Comparison of ENCODE assay signal across 21 cellular contexts in genomic region chr14:30998100-30998706, GRCh38. TPM values are rescaled to one million over a fixed set of nuclear protein-coding genes. Genes with fewer than 3 reads are reported as not detected.
DNase-seq lines count a peak whose midpoint lies in the region; ATAC-seq, FAIRE-seq and TF ChIP-seq lines count a peak whose summit lies in the region.
"Had no signal": no experiment of that assay in that cellular context is flagged by ENCODE, and none has a peak within 500 bp of the region (broad histone marks: within the 10 kb centered on the region; RNA-seq: fewer than 3 reads in every experiment).

No MANE protein-coding gene starts in this region.

- CTCF ChIA-PET in H1 (lab: Charles Lee; ENCODE audit: partially characterized antibody): interaction anchor here (0.6 to 1.9 kb wide), 5 partner anchors 14 to 142 kb away, joined by 3 to 7 read pairs (median 5); no protein-coding TSS in a partner anchor

- H3K4me3 ChIP-seq in HUES48 (ENCODE audit: low read depth, low read length): no peak overlapping the region
- peak overlapping the region in 1 of 4 experiments; percentile 13; a peak in 2 of 8 replicates for H3K4me3 ChIP-seq in H1 (ENCODE audit: extremely low read depth in 1 of 4, insufficient read depth in 2 of 4, low read depth in 3 of 4, low read length in 4 of 4)
- H3K4me3 ChIP-seq in iPS-20b (ENCODE audit: low read length): no peak overlapping the region
- no peak overlapping the region for H3K4me3 ChIP-seq in tibial artery
- H3K4me3 ChIP-seq in ascending aorta: no peak overlapping the region
- H3K4me3 ChIP-seq: PC-9 had no signal

- ATAC-seq in GM21423 (IDR thresholded peaks at IDR 0.05; ENCODE audit: unreplicated experiment): no peak

- H3K9ac ChIP-seq in HUES48 (ENCODE audit: low read depth, low read length) (no peak overlapping the region), H1 (replicated peaks in 1 of 4; ENCODE audit: extremely low read depth in 1 of 4, low read depth in 3 of 4, low read length in 3 of 4) (no peak overlapping the region), iPS-20b (ENCODE audit: low read depth, low read length) (peak overlapping the region; percentile 4; the same call in 1 of the 2 replicates)
- H3K9ac ChIP-seq: BLaER1 treated with 17β-estradiol and CSF1 and Interleukin-3, amounts not matched to agents 10 nM and 100 nM; KMS-11 had no signal

- peak overlapping the region; percentile 6 for H4K5ac ChIP-seq in H1 (ENCODE audit: insufficient read length, low read depth, low read length)

- no peak for FAIRE-seq in H1 (lab: Jason Lieb, UNC)
- FAIRE-seq: A204.1, D721Med, H54 had no signal

- no peaks in the 10 kb centered on the region for H3K79me1 ChIP-seq in H1 (ENCODE audit: low read depth, low read length)

- POLR2A ChIA-PET in H1 (lab: Charles Lee; ENCODE audit: partially characterized antibody): interaction anchor here (0.6 to 1.5 kb wide), 4 partner anchors 10 to 62 kb away, joined by 3 to 5 read pairs (median 4); partner anchors contain the start of gene STRN3

- no peak overlapping the region; the same call in 1 of the 2 replicates for H3K18ac ChIP-seq in H1 (ENCODE audit: extremely low read depth, low read length)

- H2BK15ac ChIP-seq in H1 (ENCODE audit: low read length): no peak overlapping the region

- no peak overlapping the region for H4K8ac ChIP-seq in H1 (ENCODE audit: extremely low read depth, insufficient read depth, low read length)

- WGBS in H1 (ENCODE audit: extremely low coverage in 1 of 2, insufficient coverage in 1 of 2, insufficient read length in 1 of 2, insufficient replicate concordance in 2 of 2, low coverage in 1 of 2, low lambda C conversion rate in 2 of 2, missing lambda C conversion rate in 1 of 2), 2 experiments: 80% methylated on average over 1 of the region's 1 CpG; no CpG with 5 or more reads in 1 of the 2 experiments

- H4K20me1 ChIP-seq in H1 (replicated peaks in 1 of 2; ENCODE audit: control insufficient read depth in 1 of 2, insufficient read depth in 2 of 2, low read length in 2 of 2): peaks cover 12 to 18% of the 10 kb centered on the region in 2 experiments

- intact Hi-C loops in tibial artery (cut with DNase I; ENCODE audit: low total_unique reads): no loop called here
- intact Hi-C loops in ascending aorta (cut with DNase I): no loop called here

- H3K27me3 ChIP-seq in HUES48 (ENCODE audit: control insufficient read depth, insufficient read depth, low read length): no peaks in the 10 kb centered on the region
- H3K27me3 ChIP-seq in H1 (replicated peaks in 1 of 4; ENCODE audit: control insufficient read depth in 3 of 4, extremely low read depth in 1 of 4, insufficient read depth in 3 of 4, low read length in 3 of 4): no peaks in the 10 kb centered on the region
- no peaks in the 10 kb centered on the region for H3K27me3 ChIP-seq in iPS-20b (ENCODE audit: insufficient read depth, low read length)
- H3K27me3 ChIP-seq in tibial artery: no peaks in the 10 kb centered on the region
- H3K27me3 ChIP-seq in ascending aorta: no peaks in the 10 kb centered on the region
- H3K27me3 ChIP-seq: BLaER1 treated with 17β-estradiol and CSF1 and Interleukin-3, amounts not matched to agents 10 nM and 100 nM had no signal

- no peaks in the 10 kb centered on the region for H3K9me3 ChIP-seq in HUES48 (ENCODE audit: control insufficient read depth, insufficient read depth, low read length)
- peaks cover 0 to 3% of the 10 kb centered on the region in 2 experiments; a peak in 1 of 4 replicates for H3K9me3 ChIP-seq in H1 (ENCODE audit: insufficient read depth in 2 of 2, low read depth in 1 of 2, low read length in 1 of 2)
- H3K9me3 ChIP-seq in iPS-20b (ENCODE audit: insufficient read depth, low read depth, low read length): no peaks in the 10 kb centered on the region
- H3K9me3 ChIP-seq in tibial artery: peaks cover 0 to 9% (median 8%) of the 10 kb centered on the region in 3 donors
- peaks cover 0 to 21% of the 10 kb centered on the region in 2 donors for H3K9me3 ChIP-seq in ascending aorta

- no peak overlapping the region for H2BK20ac ChIP-seq in H1 (ENCODE audit: low read length)

- DNase-seq in ELF-1 (ENCODE audit: low read depth, low spot score): peak; percentile 41
- DNase-seq in H1 (ENCODE audit: low read depth in 1 of 2, low spot score in 2 of 2): no peak
- DNase-seq in tibial artery: no peak
- DNase-seq in T1000 (lab: John Stamatoyannopoulos, UW): no peak
- DNase-seq in ascending aorta (ENCODE audit: low spot score in 2 of 2): no peak
- DNase-seq: CD8-positive, alpha-beta memory T cell; NCI-H1092; NCI-H146; NCI-H2081 treated with DMSO at 0.1 percent for 48 hours; NCI-H510A; NCI-H82; PC-9 had no signal

- H4K91ac ChIP-seq in H1 (replicated peaks; ENCODE audit: insufficient read length, low read length): no peak overlapping the region

- H3K4me2 ChIP-seq in H1 (ENCODE audit: insufficient read depth in 1 of 2, low read depth in 2 of 2, low read length in 2 of 2): peak overlapping the region in 1 of 2 experiments; percentile 54; a peak in 2 of 4 replicates
- H3K4me2 ChIP-seq: BLaER1 treated with 17β-estradiol and CSF1 and Interleukin-3, amounts not matched to agents 10 nM and 100 nM; KMS-11; PC-9 had no signal

- no peak overlapping the region for H3K14ac ChIP-seq in H1 (ENCODE audit: insufficient read length)

- no peak overlapping the region for H2AFZ ChIP-seq in H1 (ENCODE audit: low read length)
- H2AFZ ChIP-seq: PC-9 had no signal

- H3K27ac ChIP-seq in HUES48 (ENCODE audit: low read depth, low read length): peak overlapping the region; percentile 86
- no peak overlapping the region; the same call in 1 of the 2 replicates for H3K27ac ChIP-seq in H1 (ENCODE audit: low read depth, low read length)
- H3K27ac ChIP-seq in iPS-20b (ENCODE audit: low read length): peak overlapping the region; percentile 12
- H3K27ac ChIP-seq in tibial artery: no peak overlapping the region
- no peak overlapping the region for H3K27ac ChIP-seq in ascending aorta
- H3K27ac ChIP-seq: BLaER1 treated with 17β-estradiol and CSF1 and Interleukin-3, amounts not matched to agents 10 nM and 100 nM; HL-60; KMS-11; PC-9 had no signal

- H3K23me2 ChIP-seq in H1 (ENCODE audit: low read depth, low read length): no peaks in the 10 kb centered on the region

- H3K23ac ChIP-seq in H1 (ENCODE audit: insufficient read length): no peak overlapping the region

- TF ChIP-seq CTCF in H1 (IDR thresholded peaks at IDR 0.05; ENCODE audit: control extremely low read depth in 1 of 3, insufficient read depth in 1 of 3, low read depth in 1 of 3, low read length in 3 of 3) (no peak), tibial artery (IDR thresholded peaks at IDR 0.05) (no peak), ascending aorta (IDR thresholded peaks at IDR 0.05) (no peak)

- no peak overlapping the region for H2BK12ac ChIP-seq in H1 (ENCODE audit: low read depth, low read length)

- no peak overlapping the region for H2AK5ac ChIP-seq in H1 (ENCODE audit: low read depth, low read length)

- H3K36me3 ChIP-seq in HUES48 (ENCODE audit: control insufficient read depth, insufficient read depth, low read length): 0 out of 2 replicates have a peak, but pooled peaks cover 3% of the 10 kb centered on the region
- no peaks in the 10 kb centered on the region; a peak in 1 of 8 replicates for H3K36me3 ChIP-seq in H1 (ENCODE audit: control insufficient read depth in 2 of 4, insufficient read depth in 4 of 4, low read length in 3 of 4)
- H3K36me3 ChIP-seq in iPS-20b (ENCODE audit: insufficient read depth, low read depth, low read length): no peaks in the 10 kb centered on the region
- H3K36me3 ChIP-seq in tibial artery: peaks cover 0 to 14% (median 14%) of the 10 kb centered on the region in 3 donors
- H3K36me3 ChIP-seq in ascending aorta: peaks cover 3 to 19% of the 10 kb centered on the region in 2 donors

- no peak overlapping the region for H2BK120ac ChIP-seq in H1 (replicated peaks; ENCODE audit: low read depth, low read length)

- H2BK5ac ChIP-seq in H1 (ENCODE audit: low read depth, low read length): no peak overlapping the region

- no peak overlapping the region for H3K56ac ChIP-seq in H1 (replicated peaks; ENCODE audit: insufficient read length, low read depth, low read length)

- no peak overlapping the region for H3K4ac ChIP-seq in H1 (replicated peaks; ENCODE audit: insufficient read length, low read depth, low read length)

- peaks cover 9 to 91% of the 10 kb centered on the region in 2 experiments for H3K79me2 ChIP-seq in H1 (ENCODE audit: control insufficient read depth in 1 of 2, insufficient read depth in 2 of 2, low read length in 2 of 2)

- TF ChIP-seq POLR2A in H1 (IDR thresholded peaks at IDR 0.05; ENCODE audit: control extremely low read depth in 1 of 2, low read depth in 2 of 2, low read length in 2 of 2): no peak

- H3K4me1 ChIP-seq in HUES48 (ENCODE audit: control insufficient read depth, insufficient read depth, low read length) (peaks cover 42% of the 10 kb centered on the region), H1 (replicated peaks in 1 of 4; ENCODE audit: control insufficient read depth in 3 of 4, insufficient read depth in 4 of 4, low read length in 3 of 4) (peaks cover 6 to 13% (median 9%) of the 10 kb centered on the region in 4 experiments; a peak in 6 of 7 replicates), iPS-20b (ENCODE audit: insufficient read depth, low read length) (peaks cover 42% of the 10 kb centered on the region), tibial artery (peaks cover 0 to 45% (median 18%) of the 10 kb centered on the region in 4 donors), ascending aorta (peaks cover 0 to 18% of the 10 kb centered on the region in 2 donors)

- no peak for TF ChIP-seq RAD21 in H1 (IDR thresholded peaks at IDR 0.05 in 1 of 2, conservative IDR thresholded peaks at IDR 0.05 in 1 of 2; ENCODE audit: low read depth in 2 of 2, low read length in 2 of 2)

- no peak for TF ChIP-seq EP300 in H1 (IDR thresholded peaks at IDR 0.05; ENCODE audit: borderline replicate concordance in 1 of 2, low read depth in 2 of 2, low read length in 2 of 2)

RNA-seq across cellular contexts. Expression of gene AP4S1, which starts 27.2 kb away (rescaled TPM):
- total RNA-seq in H1 (2021; fragmentation: NEBNext Ultra II Directional; extraction: Animal tissue kit (Norgen Biotek cat#: 25700)): 9.9 and 12.1 TPM in 2 replicates
- polyA plus RNA-seq in H1 (2011; rRNA removed): 2.5 and 2.8 TPM in 2 replicates
- 5.5 TPM for polyA plus RNA-seq in H1 (2011; cell fraction: cytosol; rRNA removed)
- polyA plus RNA-seq in H1 (2011; cell fraction: nucleus; rRNA removed): 2.9 TPM
- polyA plus RNA-seq in H1 (2012, experiment 1 of 2): 6.5 to 11.6 TPM (median 6.7 TPM) in 4 replicates
- 3.1 TPM for polyA plus RNA-seq in H1 (2012, experiment 2 of 2)
- polyA plus RNA-seq in H1 (2013, experiment 1 of 2): 8.4 TPM
- 8.6 TPM for polyA plus RNA-seq in H1 (2013, experiment 2 of 2)
- 3.4 and 4.3 TPM in 2 replicates for polyA minus RNA-seq in H1 (2011; rRNA and poly(A)+ RNA removed)
- polyA minus RNA-seq in H1 (2011; cell fraction: cytosol; rRNA and poly(A)+ RNA removed): 3.9 TPM
- polyA minus RNA-seq in H1 (2011; cell fraction: nucleus; rRNA and poly(A)+ RNA removed): 6.9 TPM
- total RNA-seq in ascending aorta: 4.2 TPM

RNA-seq across cellular contexts. Expression of gene STRN3, which starts 28.0 kb away (rescaled TPM):
- 37.7 and 38.1 TPM in 2 replicates for total RNA-seq in H1 (2021; fragmentation: NEBNext Ultra II Directional; extraction: Animal tissue kit (Norgen Biotek cat#: 25700))
- polyA plus RNA-seq in H1 (2011; rRNA removed): 4.8 and 8.7 TPM in 2 replicates
- polyA plus RNA-seq in H1 (2011; cell fraction: cytosol; rRNA removed): 12.4 TPM
- polyA plus RNA-seq in H1 (2011; cell fraction: nucleus; rRNA removed): 10.4 TPM
- 18.6 to 30.3 TPM (median 23.1 TPM) in 4 replicates for polyA plus RNA-seq in H1 (2012, experiment 1 of 2)
- polyA plus RNA-seq in H1 (2012, experiment 2 of 2): 1.0 TPM
- 18.1 TPM for polyA plus RNA-seq in H1 (2013, experiment 1 of 2)
- polyA plus RNA-seq in H1 (2013, experiment 2 of 2): 17.7 TPM
- 53.9 and 68.3 TPM in 2 replicates for polyA minus RNA-seq in H1 (2011; rRNA and poly(A)+ RNA removed)
- polyA minus RNA-seq in H1 (2011; cell fraction: cytosol; rRNA and poly(A)+ RNA removed): 40.5 TPM
- 71.9 TPM for polyA minus RNA-seq in H1 (2011; cell fraction: nucleus; rRNA and poly(A)+ RNA removed)
- total RNA-seq in ascending aorta: 38.5 TPM

Comparison
In these comparisons a context has a peak if more than half of its experiments do, and no peak if none do; other contexts are left out.
1. H3K27ac ChIP-seq: peak in HUES48 (single experiment) and iPS-20b (single experiment); none in H1 (single experiment), tibial artery (0 of 2) and ascending aorta (0 of 2).